ENCODE assay signal across 1 cellular context in the genomic region with DNA sequence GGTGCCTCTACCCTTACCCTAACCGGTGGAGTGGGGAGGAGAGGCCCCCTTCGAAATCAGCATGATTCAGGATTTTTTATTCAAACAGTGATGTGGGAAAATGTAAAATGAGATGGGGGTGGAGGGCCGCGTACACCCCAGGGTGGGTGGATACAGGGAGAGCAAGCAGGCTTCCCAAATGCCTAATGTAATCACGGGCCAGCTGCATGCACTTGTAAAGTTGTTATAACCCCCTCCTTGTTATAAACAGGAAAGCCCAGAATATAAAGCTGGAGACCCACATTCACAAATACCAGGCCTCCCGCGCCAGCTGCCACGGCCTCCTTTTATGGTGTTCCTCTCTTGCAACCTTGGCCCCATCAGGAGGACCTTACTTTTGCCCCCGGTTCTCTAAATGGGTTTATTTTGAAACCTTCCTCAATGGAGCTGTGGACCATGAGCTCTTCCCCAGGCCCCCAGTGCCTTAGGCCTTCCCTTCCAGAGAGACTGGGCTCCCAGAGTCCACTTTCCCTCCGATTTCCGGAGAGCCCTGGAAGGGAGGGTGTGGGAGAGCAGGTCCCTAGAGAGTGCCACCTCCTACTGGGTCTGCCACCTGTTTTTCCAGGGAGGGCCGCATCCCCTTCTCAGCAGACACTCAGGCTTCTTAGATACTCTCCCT.
TF ChIP-seq lines count a peak whose summit lies in the region.

No MANE protein-coding gene starts in this region.

TF ChIP-seq in GM23338, 12 proteins besides CTCF, POLR2A, EP300 and RAD21 (continued from another document):
- TF ChIP-seq, protein P1, sequence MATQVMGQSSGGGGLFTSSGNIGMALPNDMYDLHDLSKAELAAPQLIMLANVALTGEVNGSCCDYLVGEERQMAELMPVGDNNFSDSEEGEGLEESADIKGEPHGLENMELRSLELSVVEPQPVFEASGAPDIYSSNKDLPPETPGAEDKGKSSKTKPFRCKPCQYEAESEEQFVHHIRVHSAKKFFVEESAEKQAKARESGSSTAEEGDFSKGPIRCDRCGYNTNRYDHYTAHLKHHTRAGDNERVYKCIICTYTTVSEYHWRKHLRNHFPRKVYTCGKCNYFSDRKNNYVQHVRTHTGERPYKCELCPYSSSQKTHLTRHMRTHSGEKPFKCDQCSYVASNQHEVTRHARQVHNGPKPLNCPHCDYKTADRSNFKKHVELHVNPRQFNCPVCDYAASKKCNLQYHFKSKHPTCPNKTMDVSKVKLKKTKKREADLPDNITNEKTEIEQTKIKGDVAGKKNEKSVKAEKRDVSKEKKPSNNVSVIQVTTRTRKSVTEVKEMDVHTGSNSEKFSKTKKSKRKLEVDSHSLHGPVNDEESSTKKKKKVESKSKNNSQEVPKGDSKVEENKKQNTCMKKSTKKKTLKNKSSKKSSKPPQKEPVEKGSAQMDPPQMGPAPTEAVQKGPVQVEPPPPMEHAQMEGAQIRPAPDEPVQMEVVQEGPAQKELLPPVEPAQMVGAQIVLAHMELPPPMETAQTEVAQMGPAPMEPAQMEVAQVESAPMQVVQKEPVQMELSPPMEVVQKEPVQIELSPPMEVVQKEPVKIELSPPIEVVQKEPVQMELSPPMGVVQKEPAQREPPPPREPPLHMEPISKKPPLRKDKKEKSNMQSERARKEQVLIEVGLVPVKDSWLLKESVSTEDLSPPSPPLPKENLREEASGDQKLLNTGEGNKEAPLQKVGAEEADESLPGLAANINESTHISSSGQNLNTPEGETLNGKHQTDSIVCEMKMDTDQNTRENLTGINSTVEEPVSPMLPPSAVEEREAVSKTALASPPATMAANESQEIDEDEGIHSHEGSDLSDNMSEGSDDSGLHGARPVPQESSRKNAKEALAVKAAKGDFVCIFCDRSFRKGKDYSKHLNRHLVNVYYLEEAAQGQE (IDR thresholded peaks at IDR 0.05; ENCODE audit: unreplicated experiment), result no peak
- TF ChIP-seq, protein P2, sequence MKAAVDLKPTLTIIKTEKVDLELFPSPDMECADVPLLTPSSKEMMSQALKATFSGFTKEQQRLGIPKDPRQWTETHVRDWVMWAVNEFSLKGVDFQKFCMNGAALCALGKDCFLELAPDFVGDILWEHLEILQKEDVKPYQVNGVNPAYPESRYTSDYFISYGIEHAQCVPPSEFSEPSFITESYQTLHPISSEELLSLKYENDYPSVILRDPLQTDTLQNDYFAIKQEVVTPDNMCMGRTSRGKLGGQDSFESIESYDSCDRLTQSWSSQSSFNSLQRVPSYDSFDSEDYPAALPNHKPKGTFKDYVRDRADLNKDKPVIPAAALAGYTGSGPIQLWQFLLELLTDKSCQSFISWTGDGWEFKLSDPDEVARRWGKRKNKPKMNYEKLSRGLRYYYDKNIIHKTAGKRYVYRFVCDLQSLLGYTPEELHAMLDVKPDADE (IDR thresholded peaks at IDR 0.05), result no peak
- no peak for TF ChIP-seq STAT1 (IDR thresholded peaks at IDR 0.05; ENCODE audit: unreplicated experiment)
- no peak for TF ChIP-seq NANOG (IDR thresholded peaks at IDR 0.05; ENCODE audit: borderline replicate concordance)
- TF ChIP-seq, protein P3, sequence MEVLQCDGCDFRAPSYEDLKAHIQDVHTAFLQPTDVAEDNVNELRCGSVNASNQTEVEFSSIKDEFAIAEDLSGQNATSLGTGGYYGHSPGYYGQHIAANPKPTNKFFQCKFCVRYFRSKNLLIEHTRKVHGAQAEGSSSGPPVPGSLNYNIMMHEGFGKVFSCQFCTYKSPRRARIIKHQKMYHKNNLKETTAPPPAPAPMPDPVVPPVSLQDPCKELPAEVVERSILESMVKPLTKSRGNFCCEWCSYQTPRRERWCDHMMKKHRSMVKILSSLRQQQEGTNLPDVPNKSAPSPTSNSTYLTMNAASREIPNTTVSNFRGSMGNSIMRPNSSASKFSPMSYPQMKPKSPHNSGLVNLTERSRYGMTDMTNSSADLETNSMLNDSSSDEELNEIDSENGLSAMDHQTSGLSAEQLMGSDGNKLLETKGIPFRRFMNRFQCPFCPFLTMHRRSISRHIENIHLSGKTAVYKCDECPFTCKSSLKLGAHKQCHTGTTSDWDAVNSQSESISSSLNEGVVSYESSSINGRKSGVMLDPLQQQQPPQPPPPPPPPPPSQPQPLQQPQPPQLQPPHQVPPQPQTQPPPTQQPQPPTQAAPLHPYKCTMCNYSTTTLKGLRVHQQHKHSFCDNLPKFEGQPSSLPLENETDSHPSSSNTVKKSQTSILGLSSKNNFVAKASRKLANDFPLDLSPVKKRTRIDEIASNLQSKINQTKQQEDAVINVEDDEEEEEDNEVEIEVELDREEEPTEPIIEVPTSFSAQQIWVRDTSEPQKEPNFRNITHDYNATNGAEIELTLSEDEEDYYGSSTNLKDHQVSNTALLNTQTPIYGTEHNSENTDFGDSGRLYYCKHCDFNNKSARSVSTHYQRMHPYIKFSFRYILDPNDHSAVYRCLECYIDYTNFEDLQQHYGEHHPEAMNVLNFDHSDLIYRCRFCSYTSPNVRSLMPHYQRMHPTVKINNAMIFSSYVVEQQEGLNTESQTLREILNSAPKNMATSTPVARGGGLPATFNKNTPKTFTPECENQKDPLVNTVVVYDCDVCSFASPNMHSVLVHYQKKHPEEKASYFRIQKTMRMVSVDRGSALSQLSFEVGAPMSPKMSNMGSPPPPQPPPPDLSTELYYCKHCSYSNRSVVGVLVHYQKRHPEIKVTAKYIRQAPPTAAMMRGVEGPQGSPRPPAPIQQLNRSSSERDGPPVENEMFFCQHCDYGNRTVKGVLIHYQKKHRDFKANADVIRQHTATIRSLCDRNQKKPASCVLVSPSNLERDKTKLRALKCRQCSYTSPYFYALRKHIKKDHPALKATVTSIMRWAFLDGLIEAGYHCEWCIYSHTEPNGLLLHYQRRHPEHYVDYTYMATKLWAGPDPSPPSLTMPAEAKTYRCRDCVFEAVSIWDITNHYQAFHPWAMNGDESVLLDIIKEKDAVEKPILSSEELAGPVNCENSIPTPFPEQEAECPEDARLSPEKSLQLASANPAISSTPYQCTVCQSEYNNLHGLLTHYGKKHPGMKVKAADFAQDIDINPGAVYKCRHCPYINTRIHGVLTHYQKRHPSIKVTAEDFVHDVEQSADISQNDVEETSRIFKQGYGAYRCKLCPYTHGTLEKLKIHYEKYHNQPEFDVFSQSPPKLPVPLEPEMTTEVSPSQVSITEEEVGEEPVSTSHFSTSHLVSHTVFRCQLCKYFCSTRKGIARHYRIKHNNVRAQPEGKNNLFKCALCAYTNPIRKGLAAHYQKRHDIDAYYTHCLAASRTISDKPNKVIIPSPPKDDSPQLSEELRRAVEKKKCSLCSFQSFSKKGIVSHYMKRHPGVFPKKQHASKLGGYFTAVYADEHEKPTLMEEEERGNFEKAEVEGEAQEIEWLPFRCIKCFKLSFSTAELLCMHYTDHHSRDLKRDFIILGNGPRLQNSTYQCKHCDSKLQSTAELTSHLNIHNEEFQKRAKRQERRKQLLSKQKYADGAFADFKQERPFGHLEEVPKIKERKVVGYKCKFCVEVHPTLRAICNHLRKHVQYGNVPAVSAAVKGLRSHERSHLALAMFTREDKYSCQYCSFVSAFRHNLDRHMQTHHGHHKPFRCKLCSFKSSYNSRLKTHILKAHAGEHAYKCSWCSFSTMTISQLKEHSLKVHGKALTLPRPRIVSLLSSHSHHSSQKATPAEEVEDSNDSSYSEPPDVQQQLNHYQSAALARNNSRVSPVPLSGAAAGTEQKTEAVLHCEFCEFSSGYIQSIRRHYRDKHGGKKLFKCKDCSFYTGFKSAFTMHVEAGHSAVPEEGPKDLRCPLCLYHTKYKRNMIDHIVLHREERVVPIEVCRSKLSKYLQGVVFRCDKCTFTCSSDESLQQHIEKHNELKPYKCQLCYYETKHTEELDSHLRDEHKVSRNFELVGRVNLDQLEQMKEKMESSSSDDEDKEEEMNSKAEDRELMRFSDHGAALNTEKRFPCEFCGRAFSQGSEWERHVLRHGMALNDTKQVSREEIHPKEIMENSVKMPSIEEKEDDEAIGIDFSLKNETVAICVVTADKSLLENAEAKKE (CRISPR knock-in tag; IDR thresholded peaks at IDR 0.05), result no peak
- TF ChIP-seq ZNF114 (CRISPR knock-in tag; IDR thresholded peaks at IDR 0.05), result no peak
- TF ChIP-seq EZH2phosphoT487 (IDR thresholded peaks at IDR 0.05; ENCODE audit: unreplicated experiment), result no peak
- no peak for TF ChIP-seq CREB1 (CRISPR knock-in tag; IDR thresholded peaks at IDR 0.05; ENCODE audit: low read depth)
